ENCODE assay signal across 1 cellular context in the genomic region with DNA sequence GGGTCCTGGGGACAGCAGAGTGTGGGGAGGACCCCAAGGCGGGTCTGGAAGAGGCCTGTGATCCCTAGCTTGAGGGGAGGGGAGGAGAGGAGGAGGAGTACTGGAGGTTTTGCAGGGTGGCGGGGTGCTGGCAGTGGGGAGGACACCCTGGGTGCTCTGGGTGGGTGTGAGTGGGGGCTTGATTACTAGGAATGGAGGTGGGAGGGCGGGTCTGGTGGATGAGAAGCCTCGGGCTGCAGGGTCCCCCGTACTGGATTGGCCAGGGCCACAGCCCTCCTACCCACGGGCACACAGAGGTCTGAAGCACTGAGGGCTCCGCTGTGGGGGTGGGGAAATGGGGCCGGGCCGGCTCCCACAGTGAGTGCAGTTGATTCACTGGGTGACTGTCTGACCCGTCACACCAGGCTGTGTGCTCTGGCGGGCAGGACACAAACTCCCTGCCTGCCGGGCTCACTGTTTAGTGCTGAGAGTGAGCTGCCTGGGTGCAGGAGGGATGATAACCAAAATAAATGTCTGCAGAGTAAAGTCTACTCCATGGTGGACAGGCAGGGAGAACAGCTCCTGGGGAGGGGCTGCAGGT.
TF ChIP-seq lines count a peak whose summit lies in the region.

No MANE protein-coding gene starts in this region.

TF ChIP-seq in IMR-90, 13 proteins besides CTCF, POLR2A, EP300 and RAD21:
- TF ChIP-seq CHD1 (IDR thresholded peaks at IDR 0.05; ENCODE audit: low read depth, low read length) (no peak), CEBPB (IDR thresholded peaks at IDR 0.05; ENCODE audit: low read depth, low read length) (no peak), SMC3 (IDR thresholded peaks at IDR 0.05; ENCODE audit: low read depth, low read length) (no peak)
- TF ChIP-seq, protein P1, sequence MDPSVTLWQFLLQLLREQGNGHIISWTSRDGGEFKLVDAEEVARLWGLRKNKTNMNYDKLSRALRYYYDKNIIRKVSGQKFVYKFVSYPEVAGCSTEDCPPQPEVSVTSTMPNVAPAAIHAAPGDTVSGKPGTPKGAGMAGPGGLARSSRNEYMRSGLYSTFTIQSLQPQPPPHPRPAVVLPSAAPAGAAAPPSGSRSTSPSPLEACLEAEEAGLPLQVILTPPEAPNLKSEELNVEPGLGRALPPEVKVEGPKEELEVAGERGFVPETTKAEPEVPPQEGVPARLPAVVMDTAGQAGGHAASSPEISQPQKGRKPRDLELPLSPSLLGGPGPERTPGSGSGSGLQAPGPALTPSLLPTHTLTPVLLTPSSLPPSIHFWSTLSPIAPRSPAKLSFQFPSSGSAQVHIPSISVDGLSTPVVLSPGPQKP (IDR thresholded peaks at IDR 0.05; ENCODE audit: borderline replicate concordance, low read depth, low read length), result no peak
TF ChIP-seq in IMR-90: peak in this region for 0.
